In genomic region chr7:41882745-41883527, GRCh38 we compare ENCODE assay signal across 1 cellular context.
TF ChIP-seq lines count a peak whose summit lies in the region.

No MANE protein-coding gene starts in this region.

TF ChIP-seq in GM12878, 131 proteins besides CTCF, POLR2A, EP300 and RAD21 (continued from another document and continues in another):
- no peak for TF ChIP-seq CHD1 (IDR thresholded peaks at IDR 0.05; ENCODE audit: low read depth, low read length)
- TF ChIP-seq NFIC (IDR thresholded peaks at IDR 0.05; ENCODE audit: low read depth, low read length): peak; percentile 57; the same call in 1 of the 2 replicates
- no peak for TF ChIP-seq ZNF384 (IDR thresholded peaks at IDR 0.05; ENCODE audit: borderline replicate concordance, low read depth, low read length)
- no peak for TF ChIP-seq KLF5 (IDR thresholded peaks at IDR 0.05; ENCODE audit: partially characterized antibody)
- peak; percentile 88 for TF ChIP-seq BCL3 (IDR thresholded peaks at IDR 0.05; ENCODE audit: borderline replicate concordance, insufficient read depth, low read depth, low read length, poor library complexity, severe bottlenecking)
- no peak for TF ChIP-seq KDM1A (IDR thresholded peaks at IDR 0.05; ENCODE audit: borderline replicate concordance)
- no peak for TF ChIP-seq TCF3 (IDR thresholded peaks at IDR 0.05; ENCODE audit: borderline replicate concordance, insufficient read depth, low read depth, low read length)
- no peak; the same call in 1 of the 2 replicates for TF ChIP-seq SMC3 (IDR thresholded peaks at IDR 0.05; ENCODE audit: borderline replicate concordance, low read length)
- TF ChIP-seq IRF5 (IDR thresholded peaks at IDR 0.05; ENCODE audit: borderline replicate concordance): no peak
- TF ChIP-seq REST (IDR thresholded peaks at IDR 0.05; ENCODE audit: low read depth, low read length): no peak
- TF ChIP-seq NKRF (conservative IDR thresholded peaks at IDR 0.05): no peak
- TF ChIP-seq FOS (IDR thresholded peaks at IDR 0.05; ENCODE audit: borderline replicate concordance, extremely low read depth, insufficient read length): no peak
- no peak for TF ChIP-seq LARP7 (IDR thresholded peaks at IDR 0.05)
- 0 out of 2 replicates have a peak, but pooled peaks have one; percentile 22 for TF ChIP-seq ZNF24 (IDR thresholded peaks at IDR 0.05)
- no peak for TF ChIP-seq BCLAF1 (IDR thresholded peaks at IDR 0.05)
- peak; percentile 61; the same call in 1 of the 2 replicates for TF ChIP-seq NBN (IDR thresholded peaks at IDR 0.05)
- TF ChIP-seq MTA3 (IDR thresholded peaks at IDR 0.05; ENCODE audit: borderline replicate concordance, low read length): no peak
- TF ChIP-seq KAT2A (conservative IDR thresholded peaks at IDR 0.05; ENCODE audit: control insufficient read depth, low read depth, low read length): no peak
- TF ChIP-seq EGR1 (IDR thresholded peaks at IDR 0.05; ENCODE audit: borderline replicate concordance in 1 of 2, low read depth in 2 of 2, low read length in 2 of 2): no peak
- no peak for TF ChIP-seq ZNF622 (IDR thresholded peaks at IDR 0.05)
- TF ChIP-seq RCOR1 (conservative IDR thresholded peaks at IDR 0.05; ENCODE audit: low read depth, low read length): no peak
- no peak for TF ChIP-seq SP1 (IDR thresholded peaks at IDR 0.05; ENCODE audit: low read depth, low read length)
- no peak for TF ChIP-seq SIN3A (IDR thresholded peaks at IDR 0.05; ENCODE audit: low read depth, low read length)
- no peak for TF ChIP-seq ZNF592 (IDR thresholded peaks at IDR 0.05)
- no peak for TF ChIP-seq SUZ12 (IDR thresholded peaks at IDR 0.05; ENCODE audit: unreplicated experiment)
- TF ChIP-seq SPI1 (IDR thresholded peaks at IDR 0.05; ENCODE audit: borderline replicate concordance, insufficient read depth, low read depth, low read length): no peak
- no peak for TF ChIP-seq NR2C1 (IDR thresholded peaks at IDR 0.05)
- TF ChIP-seq TAF1 (IDR thresholded peaks at IDR 0.05; ENCODE audit: borderline replicate concordance, low read depth, low read length): no peak
- TF ChIP-seq BMI1 (IDR thresholded peaks at IDR 0.05; ENCODE audit: borderline replicate concordance): no peak
- TF ChIP-seq CBX5 (IDR thresholded peaks at IDR 0.05; ENCODE audit: low read depth): no peak
- peak; percentile 59; the same call in 1 of the 2 replicates for TF ChIP-seq ATF2 (IDR thresholded peaks at IDR 0.05; ENCODE audit: low read length)
- no peak for TF ChIP-seq ZSCAN29 (IDR thresholded peaks at IDR 0.05)
- 0 out of 2 replicates have a peak, but pooled peaks have one; percentile 38 for TF ChIP-seq CHD2 (IDR thresholded peaks at IDR 0.05; ENCODE audit: borderline replicate concordance, low read depth, low read length)
- TF ChIP-seq ZNF274 (IDR thresholded peaks at IDR 0.05; ENCODE audit: insufficient read depth, insufficient read length): no peak
- TF ChIP-seq CBFB (IDR thresholded peaks at IDR 0.05; ENCODE audit: low read depth): no peak
- TF ChIP-seq RAD51 (IDR thresholded peaks at IDR 0.05): no peak
- no peak for TF ChIP-seq DPF2 (IDR thresholded peaks at IDR 0.05)
- TF ChIP-seq ZNF687 (IDR thresholded peaks at IDR 0.05): no peak
